Comparison of ENCODE assay signal across 25 cellular contexts in the genomic region with DNA sequence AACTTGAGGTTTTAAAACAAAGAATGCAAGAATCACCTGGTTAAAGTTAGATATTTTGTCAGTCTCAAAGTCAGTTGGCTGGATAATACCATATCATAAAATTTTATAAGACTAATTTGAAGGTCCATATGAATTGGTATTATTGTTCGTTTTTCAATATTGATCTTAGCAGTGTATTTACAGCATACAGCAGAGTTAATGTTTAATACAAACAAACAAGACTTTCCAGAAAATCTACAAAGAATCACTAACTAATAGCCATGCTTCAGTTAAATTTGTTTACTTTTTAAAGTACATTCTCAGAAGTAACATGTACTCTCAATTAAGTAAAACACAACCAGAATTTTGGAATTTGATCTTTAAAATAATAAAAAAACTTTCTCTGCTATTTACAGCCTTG.
"Had no signal": no experiment of that assay in that cellular context is flagged by ENCODE, and none has a peak within 500 bp of the region (broad histone marks: within the 10 kb centered on the region; RNA-seq: fewer than 3 reads in every experiment).

No MANE protein-coding gene starts in this region.

- DNase-seq: hypothalamus; immature natural killer cell; kidney; left ventricle myocardium inferior; mesendoderm; naive thymus-derived CD4-positive, alpha-beta T cell; ovary; posterior cingulate gyrus; retina; right cardiac atrium; sigmoid colon; small intestine; spleen; stimulated activated CD4-positive, alpha-beta T cell treated with anti-CD3 and anti-CD28 coated beads, Interleukin-4, amount 100 ng/mL, for 24 hours; stimulated activated naive CD4-positive, alpha-beta T cell; tibial artery; upper lobe of right lung had no signal

- H3K27ac ChIP-seq: left ventricle myocardium inferior, ovary, prostate gland, sigmoid colon, spleen, suprapubic skin, thoracic aorta, tibial artery, upper lobe of right lung had no signal

- H3K4me3 ChIP-seq: left ventricle myocardium inferior, lung, ovary, prostate gland, sigmoid colon, spleen, suprapubic skin, thoracic aorta, tibial artery, upper lobe of right lung had no signal

- H3K27me3 ChIP-seq: ovary, sigmoid colon, spleen, tibial artery, upper lobe of right lung had no signal

- ATAC-seq: naive thymus-derived CD4-positive, alpha-beta T cell; natural killer cell treated with Interleukin-12 subunit alpha and Interleukin-12 subunit beta and Interleukin-15 and Interleukin-18, amount 100 ng/mL, for 72 hours; right cardiac atrium; stimulated activated effector memory CD8-positive, alpha-beta T cell treated with anti-CD3 and anti-CD28 coated beads, Interleukin-12 subunit alpha, Interleukin-12 subunit beta, amount 100 ng/mL, for 72 hours; upper lobe of right lung had no signal

- FAIRE-seq: islet of Langerhans, kidney, small intestine, urothelium cell line had no signal

- H3K9me3 ChIP-seq: left ventricle myocardium inferior, ovary, prostate gland, sigmoid colon, spleen, suprapubic skin, thoracic aorta, tibial artery, upper lobe of right lung had no signal

- H3K4me1 ChIP-seq: left ventricle myocardium inferior, prostate gland, sigmoid colon, spleen, suprapubic skin, upper lobe of right lung had no signal

- H3K36me3 ChIP-seq: left ventricle myocardium inferior, ovary, prostate gland, sigmoid colon, spleen, suprapubic skin, thoracic aorta, tibial artery, upper lobe of right lung had no signal
